ENCODE assay signal across 8 cellular contexts in the genomic region with DNA sequence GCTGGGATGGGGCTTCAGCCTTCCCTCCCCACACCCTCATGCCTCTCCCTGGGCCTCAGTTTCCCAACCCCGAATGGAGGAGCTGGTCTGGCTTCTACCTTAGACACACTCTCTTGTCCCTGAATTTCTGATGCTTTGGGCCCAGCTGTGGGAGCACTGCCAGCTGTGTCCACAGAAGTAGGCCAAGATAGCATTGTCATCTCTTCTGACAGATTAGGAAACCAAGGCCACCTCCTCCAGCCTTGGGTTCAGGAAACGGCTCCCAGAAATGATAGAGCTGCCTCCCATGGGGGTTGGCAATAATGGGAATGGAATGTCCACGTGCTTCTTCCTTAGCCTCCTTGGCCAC. TPM values are rescaled to one million over a fixed set of nuclear protein-coding genes. Genes with fewer than 3 reads are reported as not detected.
A peak's percentile ranks its signal among the peaks of the same experiment; 100 is the strongest.
DNase-seq lines count a peak whose midpoint lies in the region; ATAC-seq and TF ChIP-seq lines count a peak whose summit lies in the region.

No MANE protein-coding gene starts in this region.

- H3K27me3 ChIP-seq in kidney epithelial cell (ENCODE audit: control insufficient read depth, insufficient read depth, low read length) = no peaks in the 10 kb centered on the region

- H3K4me3 ChIP-seq in kidney epithelial cell (ENCODE audit: low read depth, low read length) = peak overlapping the region; percentile 73

- H3K36me3 ChIP-seq in kidney epithelial cell (ENCODE audit: control insufficient read depth, insufficient read depth, low read length) = peaks cover 2% of the 10 kb centered on the region

- TF ChIP-seq CTCF in kidney epithelial cell (IDR thresholded peaks at IDR 0.05; ENCODE audit: insufficient read depth, low read length, poor library complexity, severe bottlenecking) = no peak
- no peak for TF ChIP-seq CTCF in omental fat pad (IDR thresholded peaks at IDR 0.05)

- H3K27ac Mint-ChIP-seq in T-helper 2 cell treated with Interferon-gamma antibody and Interleukin-4, amounts not matched to agents 5 μg/mL and 100 μg/mL, for 36 hours = peak overlapping the region; percentile 95
- peak overlapping the region; percentile 93 for H3K27ac Mint-ChIP-seq in activated naive CD8-positive, alpha-beta T cell treated with anti-CD3 and anti-CD28 coated beads for 36 hours

- peak overlapping the region; percentile 93 for H3K4me3 Mint-ChIP-seq in T-helper 2 cell treated with Interferon-gamma antibody and Interleukin-4, amounts not matched to agents 5 μg/mL and 100 μg/mL, for 36 hours
- peak overlapping the region; percentile 87 for H3K4me3 Mint-ChIP-seq in activated naive CD8-positive, alpha-beta T cell treated with anti-CD3 and anti-CD28 coated beads for 36 hours

- peak overlapping the region; percentile 88 for H3K27ac ChIP-seq in substantia nigra (ENCODE audit: low read depth, low read length, poor library complexity, severe bottlenecking)

- no peak for ATAC-seq in omental fat pad (ENCODE audit: low FRiP score)

- H3K9me3 Mint-ChIP-seq in T-helper 2 cell treated with Interferon-gamma antibody and Interleukin-4, amounts not matched to agents 5 μg/mL and 100 μg/mL, for 36 hours = no peaks in the 10 kb centered on the region
- no peaks in the 10 kb centered on the region for H3K9me3 Mint-ChIP-seq in activated naive CD8-positive, alpha-beta T cell treated with anti-CD3 and anti-CD28 coated beads for 36 hours

- peaks cover 46% of the 10 kb centered on the region for H3K36me3 Mint-ChIP-seq in T-helper 2 cell treated with Interferon-gamma antibody and Interleukin-4, amounts not matched to agents 5 μg/mL and 100 μg/mL, for 36 hours (ENCODE audit: low read depth)
- peaks cover 40% of the 10 kb centered on the region for H3K36me3 Mint-ChIP-seq in activated naive CD8-positive, alpha-beta T cell treated with anti-CD3 and anti-CD28 coated beads for 36 hours

- no peak for DNase-seq in T-helper 2 cell treated with Interferon-gamma antibody and Interleukin-4, amounts not matched to agents 5 μg/mL and 100 μg/mL, for 36 hours (ENCODE audit: low spot score)
- DNase-seq in T-helper 2 cell (no peak), kidney epithelial cell (ENCODE audit: low read depth) (no peak), substantia nigra (lab: John Stamatoyannopoulos, UW) (no peak), omental fat pad (ENCODE audit: low spot score) (no peak), OCI-M2 (lab: John Stamatoyannopoulos, UW; ENCODE audit: unreplicated experiment) (no peak), DMS114 treated with DMSO at 0.1 percent for 48 hours (lab: John Stamatoyannopoulos, UW; ENCODE audit: unreplicated experiment) (no peak)
- DNase-seq in activated naive CD8-positive, alpha-beta T cell treated with anti-CD3 and anti-CD28 coated beads for 36 hours = no peak

- H3K27me3 Mint-ChIP-seq in T-helper 2 cell treated with Interferon-gamma antibody and Interleukin-4, amounts not matched to agents 5 μg/mL and 100 μg/mL, for 36 hours (ENCODE audit: low read depth) = no peaks in the 10 kb centered on the region
- H3K27me3 Mint-ChIP-seq in activated naive CD8-positive, alpha-beta T cell treated with anti-CD3 and anti-CD28 coated beads for 36 hours = no peaks in the 10 kb centered on the region

- H3K4me1 Mint-ChIP-seq in T-helper 2 cell treated with Interferon-gamma antibody and Interleukin-4, amounts not matched to agents 5 μg/mL and 100 μg/mL, for 36 hours (ENCODE audit: low read depth) = peaks cover 35% of the 10 kb centered on the region
- H3K4me1 Mint-ChIP-seq in activated naive CD8-positive, alpha-beta T cell treated with anti-CD3 and anti-CD28 coated beads for 36 hours = peaks cover 33% of the 10 kb centered on the region

RNA-seq across cellular contexts. Expression of gene PPIF, which starts 1.3 kb away (rescaled TPM):
- total RNA-seq in activated naive CD8-positive, alpha-beta T cell treated with anti-CD3 and anti-CD28 coated beads for 36 hours = 100 to 1,000 TPM; 163 to 176 TPM
- total RNA-seq in kidney epithelial cell (71.7 and 80.6 TPM in 2 replicates), omental fat pad (100 to 1,000 TPM in 2 of 4 donors, 10 to 100 TPM in 2; 34.2 to 141 (median 94.5) TPM)
